Comparison of ENCODE assay signal across 8 cellular contexts in the genomic region with DNA sequence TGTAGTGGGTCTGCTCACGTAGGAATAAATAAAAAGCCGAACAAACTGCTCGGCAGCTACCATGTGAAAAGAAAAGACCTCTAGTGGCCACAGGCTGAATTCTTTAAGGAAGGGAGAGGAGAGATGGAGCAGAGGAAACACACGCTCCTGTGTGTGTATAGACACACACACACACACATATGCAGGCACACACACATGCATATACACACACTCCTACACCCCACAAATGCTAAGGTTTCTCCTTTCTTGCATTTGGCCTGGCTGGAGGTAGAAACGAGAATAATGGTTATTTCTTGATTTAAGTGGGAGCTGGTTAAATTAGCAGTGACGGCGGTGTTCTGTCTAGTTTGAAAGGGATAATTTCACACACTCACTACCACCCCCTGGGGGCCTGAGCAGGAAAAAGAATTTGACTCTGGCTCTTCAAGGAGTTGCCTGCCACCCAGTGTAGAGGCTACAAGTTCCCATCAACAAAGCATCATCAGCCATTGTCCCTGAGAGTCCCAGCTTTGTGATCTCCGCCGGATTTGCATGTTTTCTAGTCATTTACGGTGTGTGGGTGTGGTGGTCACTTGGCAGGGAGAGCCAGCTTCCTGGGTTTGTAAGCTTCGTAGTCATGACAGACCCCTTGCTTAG. TPM values are rescaled to one million over a fixed set of nuclear protein-coding genes. Genes with fewer than 3 reads are reported as not detected.
DNase-seq lines count a peak whose midpoint lies in the region; FAIRE-seq and TF ChIP-seq lines count a peak whose summit lies in the region.

A gene (minus strand): TSS at position 78 of the 636 bp plus-strand sequence. CDS start 96,597 bp downstream, outside the sequence.

- no peak within 1 kb of the TSS for H3K23ac ChIP-seq in H1 (ENCODE audit: insufficient read length)

- peak within 1 kb of the TSS; percentile 76 to 91 for H3K4me2 ChIP-seq in H1 (ENCODE audit: insufficient read depth in 1 of 2, low read depth in 2 of 2, low read length in 2 of 2)

- peak within 1 kb of the TSS; percentile 29; the same call in 1 of the 2 replicates for H2BK20ac ChIP-seq in H1 (ENCODE audit: low read length)

- no peak within 1 kb of the TSS for H3K14ac ChIP-seq in H1 (ENCODE audit: insufficient read length)

- no peak for TF ChIP-seq EP300 in H1 (IDR thresholded peaks at IDR 0.05; ENCODE audit: borderline replicate concordance in 1 of 2, low read depth in 2 of 2, low read length in 2 of 2)

- 0 out of 2 replicates have a peak within 1 kb of the TSS, but pooled peaks have one; percentile 7 for H2AK5ac ChIP-seq in H1 (ENCODE audit: low read depth, low read length)

- H3K4ac ChIP-seq in H1 (replicated peaks; ENCODE audit: insufficient read length, low read depth, low read length), result no peak within 1 kb of the TSS

- H2BK12ac ChIP-seq in H1 (ENCODE audit: low read depth, low read length), result peak within 1 kb of the TSS; percentile 52

- peak within 1 kb of the TSS; percentile 67; the same call in 1 of the 2 replicates for H2AFZ ChIP-seq in H1 (ENCODE audit: low read length)

- POLR2A ChIA-PET in H1 (lab: Charles Lee; ENCODE audit: partially characterized antibody), result interaction anchor here (0.6 to 1.1 kb wide), 2 partner anchors 9 to 387 kb away, joined by 3 read pairs; no protein-coding TSS in a partner anchor

- peaks cover 10 to 30% (median 21%) of the 10 kb centered on the region in 4 experiments for H3K4me1 ChIP-seq in H1 (replicated peaks in 1 of 4; ENCODE audit: control insufficient read depth in 3 of 4, insufficient read depth in 4 of 4, low read length in 3 of 4)
- peaks cover 4% of the 10 kb centered on the region for H3K4me1 ChIP-seq in stomach smooth muscle (ENCODE audit: control insufficient read depth, insufficient read depth, low read length)

- H3K36me3 ChIP-seq in H1 (ENCODE audit: control insufficient read depth in 2 of 4, insufficient read depth in 4 of 4, low read length in 3 of 4), result no peaks in the 10 kb centered on the region
- H3K36me3 ChIP-seq in stomach smooth muscle (ENCODE audit: control insufficient read depth in 2 of 2, insufficient read depth in 2 of 2, low read length in 2 of 2), result no peaks in the 10 kb centered on the region

- H4K8ac ChIP-seq in H1 (ENCODE audit: extremely low read depth, insufficient read depth, low read length), result no peak within 1 kb of the TSS

- H3K56ac ChIP-seq in H1 (replicated peaks; ENCODE audit: insufficient read length, low read depth, low read length), result no peak within 1 kb of the TSS

- H3K27ac ChIP-seq in H1 (ENCODE audit: low read depth, low read length), result no peak within 1 kb of the TSS
- H3K27ac ChIP-seq in stomach smooth muscle (ENCODE audit: low read length), result no peak within 1 kb of the TSS

- TF ChIP-seq POLR2A in GM12891 (IDR thresholded peaks at IDR 0.05; ENCODE audit: low read depth, low read length), result no peak
- TF ChIP-seq POLR2A in H1 (IDR thresholded peaks at IDR 0.05; ENCODE audit: control extremely low read depth in 1 of 2, low read depth in 2 of 2, low read length in 2 of 2), result no peak
- TF ChIP-seq POLR2A in lower leg skin (IDR thresholded peaks at IDR 0.05), result no peak

- no peak within 1 kb of the TSS for H4K91ac ChIP-seq in H1 (replicated peaks; ENCODE audit: insufficient read length, low read length)

- TF ChIP-seq CTCF in H1 (IDR thresholded peaks at IDR 0.05; ENCODE audit: control extremely low read depth in 1 of 3, insufficient read depth in 1 of 3, low read depth in 1 of 3, low read length in 3 of 3) (peak; percentile 25 to 98 (median 55)), lower leg skin (IDR thresholded peaks at IDR 0.05) (peak in 1 of 3 donors; percentile 28)

- H3K9ac ChIP-seq in H1 (replicated peaks in 1 of 4; ENCODE audit: extremely low read depth in 1 of 4, low read depth in 3 of 4, low read length in 3 of 4) (no peak within 1 kb of the TSS), stomach smooth muscle (ENCODE audit: low read length in 2 of 2) (no peak within 1 kb of the TSS)

- no peak within 1 kb of the TSS for H4K5ac ChIP-seq in H1 (ENCODE audit: insufficient read length, low read depth, low read length)

- H2BK120ac ChIP-seq in H1 (replicated peaks; ENCODE audit: low read depth, low read length), result no peak within 1 kb of the TSS

- WGBS in H1 (ENCODE audit: extremely low coverage in 1 of 2, insufficient coverage in 1 of 2, insufficient read length in 1 of 2, insufficient replicate concordance in 2 of 2, low coverage in 1 of 2, low lambda C conversion rate in 2 of 2, missing lambda C conversion rate in 1 of 2), 2 experiments, result 14% methylated on average over 11 of the region's 11 CpGs; no CpG with 5 or more reads in 1 of the 2 experiments
- 9 to 19% methylated on average over 11 of the region's 11 CpGs for WGBS in lower leg skin, 2 donors

- H3K79me2 ChIP-seq in H1 (ENCODE audit: control insufficient read depth in 1 of 2, insufficient read depth in 2 of 2, low read length in 2 of 2), result no peaks in the 10 kb centered on the region

- H3K9me3 ChIP-seq in H1 (ENCODE audit: insufficient read depth in 2 of 2, low read depth in 1 of 2, low read length in 1 of 2) (no peaks in the 10 kb centered on the region), stomach smooth muscle (ENCODE audit: control insufficient read depth in 2 of 2, low read length in 2 of 2) (no peaks in the 10 kb centered on the region)

- DNase-seq in AG08395 (ENCODE audit: low spot score), result peak; percentile 89
- DNase-seq in GM12891 (ENCODE audit: insufficient read length, low spot score), result peak; percentile 22
- peak in 40 of 76 experiments; percentile 1 to 51 (median 22) for DNase-seq in HUDEP-2 (lab: John Stamatoyannopoulos, UW; ENCODE audit: unreplicated experiment in 76 of 76)
- DNase-seq in RPMI8226, result peak; percentile 9
- DNase-seq in H1 (ENCODE audit: low read depth in 1 of 2, low spot score in 2 of 2), result peak; percentile 77 to 89
- DNase-seq in lower leg skin (ENCODE audit: low spot score in 2 of 2), result peak; percentile 61 to 89
- DNase-seq in T-helper 9 cell, result no peak

- H3K27me3 ChIP-seq in H1 (replicated peaks in 1 of 4; ENCODE audit: control insufficient read depth in 3 of 4, extremely low read depth in 1 of 4, insufficient read depth in 3 of 4, low read length in 3 of 4), result peaks cover 1 to 14% (median 12%) of the 10 kb centered on the region in 4 experiments
- H3K27me3 ChIP-seq in stomach smooth muscle (ENCODE audit: control insufficient read depth in 1 of 2, insufficient read depth in 2 of 2, low read length in 2 of 2), result peaks cover 7 to 20% of the 10 kb centered on the region in 2 donors

- TF ChIP-seq RAD21 in H1 (IDR thresholded peaks at IDR 0.05 in 1 of 2, conservative IDR thresholded peaks at IDR 0.05 in 1 of 2; ENCODE audit: low read depth in 2 of 2, low read length in 2 of 2), result peak; percentile 61 to 73

- peak within 1 kb of the TSS; percentile 53; the same call in 1 of the 2 replicates for H2BK5ac ChIP-seq in H1 (ENCODE audit: low read depth, low read length)

- FAIRE-seq in GM12891 (lab: Jason Lieb, UNC) (no peak), H1 (lab: Jason Lieb, UNC) (peak; percentile 32)

- H3K23me2 ChIP-seq in H1 (ENCODE audit: low read depth, low read length), result peaks cover 2% of the 10 kb centered on the region; the same call in 1 of the 2 replicates

- intact Hi-C loops in lower leg skin (cut with DNase I; ENCODE audit: low total_unique reads), result no loop called here

- H3K79me1 ChIP-seq in H1 (ENCODE audit: low read depth, low read length), result no peaks in the 10 kb centered on the region

- H3K18ac ChIP-seq in H1 (ENCODE audit: extremely low read depth, low read length), result 0 out of 2 replicates have a peak within 1 kb of the TSS, but pooled peaks have one; percentile 43

- H4K20me1 ChIP-seq in H1 (replicated peaks in 1 of 2; ENCODE audit: control insufficient read depth in 1 of 2, insufficient read depth in 2 of 2, low read length in 2 of 2), result no peaks in the 10 kb centered on the region

- CTCF ChIA-PET in H1 (lab: Charles Lee; ENCODE audit: partially characterized antibody), result interaction anchor here (0.6 to 3.2 kb wide), 97 partner anchors 9 to 385 kb away, joined by 3 to 40 read pairs (median 5); no protein-coding TSS in a partner anchor

- no peak within 1 kb of the TSS for H2BK15ac ChIP-seq in H1 (ENCODE audit: low read length)

- peak within 1 kb of the TSS; percentile 23 to 55 (median 32); a peak in 6 of 8 replicates for H3K4me3 ChIP-seq in H1 (ENCODE audit: extremely low read depth in 1 of 4, insufficient read depth in 2 of 4, low read depth in 3 of 4, low read length in 4 of 4)
- no peak within 1 kb of the TSS for H3K4me3 ChIP-seq in lower leg skin (ENCODE audit: low read depth, poor library complexity, severe bottlenecking)
- H3K4me3 ChIP-seq in stomach smooth muscle (ENCODE audit: low read length in 2 of 2), result peak within 1 kb of the TSS; percentile 45 to 58

TF ChIP-seq in GM12891, 5 proteins besides CTCF, POLR2A, EP300 and RAD21:
- TF ChIP-seq POU2F2 (IDR thresholded peaks at IDR 0.05; ENCODE audit: low read depth, low read length) (no peak), POLR2AphosphoS5 (IDR thresholded peaks at IDR 0.05; ENCODE audit: low read depth, low read length) (no peak), PAX5 (IDR thresholded peaks at IDR 0.05; ENCODE audit: insufficient read depth, low read length, severe bottlenecking) (no peak), TAF1 (IDR thresholded peaks at IDR 0.05; ENCODE audit: low read depth, low read length) (no peak), SPI1 (IDR thresholded peaks at IDR 0.05; ENCODE audit: low read depth, low read length) (no peak)

TF ChIP-seq in H1, 55 proteins besides CTCF, POLR2A, EP300 and RAD21 (continues in another document):
- TF ChIP-seq TAF1 (IDR thresholded peaks at IDR 0.05; ENCODE audit: low read depth, low read length) (0 out of 2 replicates have a peak, but pooled peaks have one; percentile 27), YY1 (IDR thresholded peaks at IDR 0.05; ENCODE audit: low read depth, low read length) (peak; percentile 70), SIN3A (conservative IDR thresholded peaks at IDR 0.05 in 1 of 2, IDR thresholded peaks at IDR 0.05 in 1 of 2; ENCODE audit: low read depth in 1 of 2, low read length in 2 of 2) (no peak; a peak in 1 of 4 replicates)
- TF ChIP-seq, protein P1, sequence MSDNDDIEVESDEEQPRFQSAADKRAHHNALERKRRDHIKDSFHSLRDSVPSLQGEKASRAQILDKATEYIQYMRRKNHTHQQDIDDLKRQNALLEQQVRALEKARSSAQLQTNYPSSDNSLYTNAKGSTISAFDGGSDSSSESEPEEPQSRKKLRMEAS (IDR thresholded peaks at IDR 0.05), result peak; percentile 28; the same call in 1 of the 2 replicates

RNA-seq across cellular contexts. Expression of the gene that starts here (rescaled TPM):
- 0.06 TPM for polyA plus RNA-seq in GM12891 (2012; ENCODE audit: low read depth, missing spikeins)
- not detected in 2 replicates for total RNA-seq in H1 (2021; fragmentation: NEBNext Ultra II Directional; extraction: Animal tissue kit (Norgen Biotek cat#: 25700))
- not detected in 2 replicates for polyA plus RNA-seq in H1 (2011; rRNA removed)
- polyA plus RNA-seq in H1 (2011; cell fraction: cytosol; rRNA removed), result not detected
- 0.03 TPM for polyA plus RNA-seq in H1 (2011; cell fraction: nucleus; rRNA removed)
- polyA plus RNA-seq in H1 (2012, experiment 1 of 2), result not detected in 4 replicates
- not detected for polyA plus RNA-seq in H1 (2012, experiment 2 of 2)
- polyA plus RNA-seq in H1 (2013, experiment 1 of 2), result 0.02 TPM
- polyA plus RNA-seq in H1 (2013, experiment 2 of 2), result 0.02 TPM
- polyA minus RNA-seq in H1 (2011; rRNA and poly(A)+ RNA removed), result not detected in 2 replicates
- polyA minus RNA-seq in H1 (2011; cell fraction: cytosol; rRNA and poly(A)+ RNA removed), result not detected
- polyA minus RNA-seq in H1 (2011; cell fraction: nucleus; rRNA and poly(A)+ RNA removed), result not detected
- total RNA-seq in lower leg skin, result 1 to 10 TPM in 2 of 4 donors, under 1 TPM in 2; 0.15 to 2.0 (median 0.82) TPM

Comparison
In these comparisons a context has a peak if more than half of its experiments do, and no peak if none do; other contexts are left out.
1. Peak in DNase-seq, H3K4me3 ChIP-seq and H3K4me2 ChIP-seq in H1; RNA of the gene not detected or under 1 TPM.